19 cellular contexts compared by ENCODE assay signal in the genomic region with DNA sequence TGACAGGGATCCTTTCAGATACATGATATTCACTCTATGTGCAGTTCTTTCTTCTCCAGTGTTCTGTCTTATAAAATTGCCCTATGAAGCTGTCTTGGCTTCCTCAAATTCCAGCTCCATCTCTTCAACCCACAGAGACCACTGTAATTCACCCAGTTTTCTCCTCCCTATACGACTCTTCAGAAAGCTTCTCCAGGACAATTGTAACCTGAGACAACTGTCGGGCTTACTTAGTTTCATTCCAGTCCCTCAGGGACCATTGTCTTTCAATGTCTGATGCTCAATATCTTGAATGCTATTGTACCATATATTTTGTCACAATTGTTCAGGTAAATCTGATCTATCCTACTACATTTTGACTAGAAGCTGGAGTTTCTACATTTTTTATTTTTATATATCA.
A peak's percentile ranks its signal among the peaks of the same experiment; 100 is the strongest.
DNase-seq lines count a peak whose midpoint lies in the region; ATAC-seq and TF ChIP-seq lines count a peak whose summit lies in the region.
"Had no signal": no experiment of that assay in that cellular context is flagged by ENCODE, and none has a peak within 500 bp of the region (broad histone marks: within the 10 kb centered on the region; RNA-seq: fewer than 3 reads in every experiment).

No MANE protein-coding gene starts in this region.

- H3K4me3 Mint-ChIP-seq in nephron progenitor cell (no peak overlapping the region), glutamatergic neuron (ENCODE audit: unreplicated experiment) (no peak overlapping the region)
- H3K4me3 Mint-ChIP-seq: CD4-positive, alpha-beta T cell; HFFc6; IgD-negative memory B cell had no signal

- H3K27ac Mint-ChIP-seq in nephron progenitor cell, result peak overlapping the region; percentile 18
- H3K27ac Mint-ChIP-seq in glutamatergic neuron (ENCODE audit: unreplicated experiment), result no peak overlapping the region
- H3K27ac Mint-ChIP-seq: CD4-positive, alpha-beta T cell; HFFc6; IgD-negative memory B cell had no signal

- no peaks in the 10 kb centered on the region for H3K9me3 Mint-ChIP-seq in nephron progenitor cell
- H3K9me3 Mint-ChIP-seq in glutamatergic neuron (ENCODE audit: unreplicated experiment), result no peaks in the 10 kb centered on the region

- no peaks in the 10 kb centered on the region for H3K27me3 Mint-ChIP-seq in nephron progenitor cell (ENCODE audit: low read depth, poor library complexity)
- no peaks in the 10 kb centered on the region for H3K27me3 Mint-ChIP-seq in glutamatergic neuron (ENCODE audit: unreplicated experiment)
- H3K27me3 Mint-ChIP-seq: CD4-positive, alpha-beta T cell; IgD-negative memory B cell had no signal

- TF ChIP-seq CTCF in nephron progenitor cell (IDR thresholded peaks at IDR 0.05), result no peak
- no peak for TF ChIP-seq CTCF in glutamatergic neuron (IDR thresholded peaks at IDR 0.05; ENCODE audit: partially characterized antibody, unreplicated experiment)

- no peak for ATAC-seq in HG02884 (IDR thresholded peaks at IDR 0.05; ENCODE audit: unreplicated experiment)
- ATAC-seq: A549, HCT116, HepG2 had no signal

- H3K4me1 Mint-ChIP-seq in nephron progenitor cell (peaks cover 14% of the 10 kb centered on the region), glutamatergic neuron (ENCODE audit: low read depth, unreplicated experiment) (no peaks in the 10 kb centered on the region)
- H3K4me1 Mint-ChIP-seq: IgD-negative memory B cell had no signal

- H3K36me3 Mint-ChIP-seq in nephron progenitor cell (ENCODE audit: low read depth) (no peaks in the 10 kb centered on the region), glutamatergic neuron (ENCODE audit: unreplicated experiment) (no peaks in the 10 kb centered on the region)
- H3K36me3 Mint-ChIP-seq: IgD-negative memory B cell had no signal

- DNase-seq in NCI-H2107 treated with DMSO at 0.1 percent for 48 hours (lab: John Stamatoyannopoulos, UW; ENCODE audit: unreplicated experiment), result peak; percentile 17
- DNase-seq in NCI-H2107 (lab: John Stamatoyannopoulos, UW), result no peak
- DNase-seq in NCI-H82 treated with DMSO at 0.1 percent for 48 hours (lab: John Stamatoyannopoulos, UW; ENCODE audit: unreplicated experiment), result peak; percentile 50
- DNase-seq in nephron progenitor cell, result no peak
- no peak for DNase-seq in DMS53 (lab: John Stamatoyannopoulos, UW)
- DNase-seq in glutamatergic neuron, result no peak
- DNase-seq: AML-193; Caco-2; CD4-positive, alpha-beta T cell; DMS79; GDM1; GM23248; H7; HFFc6 had no signal

Comparison
In these comparisons a context has a peak if more than half of its experiments do, and no peak if none do; other contexts are left out.
1. DNase-seq: peak in NCI-H2107 treated with DMSO at 0.1 percent for 48 hours (single experiment) and NCI-H82 treated with DMSO at 0.1 percent for 48 hours (single experiment); none in NCI-H2107 (single experiment), nephron progenitor cell (single experiment), DMS53 (single experiment) and glutamatergic neuron (single experiment).